18 cellular contexts compared by ENCODE assay signal in genomic region chr9:124569942-124570341, GRCh38.
"Had no signal": no experiment of that assay in that cellular context is flagged by ENCODE, and none has a peak within 500 bp of the region (broad histone marks: within the 10 kb centered on the region; RNA-seq: fewer than 3 reads in every experiment).

No MANE protein-coding gene starts in this region.

- H3K4me2 ChIP-seq: hepatocyte had no signal

- ATAC-seq: activated CD8-positive, alpha-beta memory T cell treated with anti-CD3 and anti-CD28 coated beads, Interleukin-2, amount 10 ng/mL, durations not matched to agents 7 days and 5 days; esophagus mucosa; natural killer cell; right cardiac atrium had no signal

- H3K36me3 Mint-ChIP-seq: activated CD4-positive, alpha-beta memory T cell treated with anti-CD3 and anti-CD28 coated beads for 36 hours; activated CD8-positive, alpha-beta memory T cell treated with anti-CD3 and anti-CD28 coated beads, Interleukin-2, amount 10 ng/mL, durations not matched to agents 7 days and 5 days; activated naive CD4-positive, alpha-beta T cell treated with anti-CD3 and anti-CD28 coated beads, Interleukin-2, amount 10 ng/mL, durations not matched to agents 7 days and 5 days; natural killer cell had no signal

- H3K4me3 ChIP-seq: ascending aorta, dorsolateral prefrontal cortex, hepatocyte, left ventricle myocardium inferior, upper lobe of left lung had no signal

- H3K27ac ChIP-seq: ascending aorta, dorsolateral prefrontal cortex, hepatocyte, left ventricle myocardium inferior, upper lobe of left lung, VCaP had no signal

- H2AFZ ChIP-seq: hepatocyte had no signal

- H3K9me3 Mint-ChIP-seq: activated CD4-positive, alpha-beta memory T cell treated with anti-CD3 and anti-CD28 coated beads for 36 hours; activated naive CD4-positive, alpha-beta T cell treated with anti-CD3 and anti-CD28 coated beads, Interleukin-2, amount 10 ng/mL, durations not matched to agents 7 days and 5 days; natural killer cell had no signal

- H3K4me1 Mint-ChIP-seq: activated naive CD4-positive, alpha-beta T cell treated with anti-CD3 and anti-CD28 coated beads, Interleukin-2, amount 10 ng/mL, durations not matched to agents 7 days and 5 days; natural killer cell had no signal

- H3K9me3 ChIP-seq: ascending aorta, left ventricle myocardium inferior, upper lobe of left lung had no signal

- H3K27ac Mint-ChIP-seq: activated CD4-positive, alpha-beta memory T cell treated with anti-CD3 and anti-CD28 coated beads for 36 hours; activated CD8-positive, alpha-beta memory T cell treated with anti-CD3 and anti-CD28 coated beads, Interleukin-2, amount 10 ng/mL, durations not matched to agents 7 days and 5 days; activated naive CD4-positive, alpha-beta T cell treated with anti-CD3 and anti-CD28 coated beads, Interleukin-2, amount 10 ng/mL, durations not matched to agents 7 days and 5 days; natural killer cell had no signal

- H3K4me1 ChIP-seq: ascending aorta had no signal

- H3K27me3 ChIP-seq: ascending aorta, dorsolateral prefrontal cortex, hepatocyte, upper lobe of left lung had no signal

- FAIRE-seq: small intestine had no signal

- DNase-seq: activated CD4-positive, alpha-beta memory T cell treated with anti-CD3 and anti-CD28 coated beads for 36 hours; activated CD8-positive, alpha-beta memory T cell treated with anti-CD3 and anti-CD28 coated beads, Interleukin-2, amount 10 ng/mL, durations not matched to agents 7 days and 5 days; activated naive CD4-positive, alpha-beta T cell treated with anti-CD3 and anti-CD28 coated beads, Interleukin-2, amount 10 ng/mL, durations not matched to agents 7 days and 5 days; activated T-cell treated with anti-CD3 and anti-CD28 coated beads, Interleukin-2, amount 50 U/mL, for 1 hour; dorsolateral prefrontal cortex; left ventricle myocardium inferior; natural killer cell; occipital lobe; right cardiac atrium; small intestine; stimulated activated CD4-positive, alpha-beta T cell treated with anti-CD3 and anti-CD28 coated beads, Interleukin-4, amount 100 ng/mL, for 4 hours; stimulated activated CD8-positive, alpha-beta memory T cell treated with anti-CD3 and anti-CD28 coated beads, Interleukin-4, amount 100 ng/mL, for 48 hours; stimulated activated naive CD4-positive, alpha-beta T cell treated with Interleukin-2 at 50 U/mL for 16 hours; upper lobe of left lung had no signal

- H3K36me3 ChIP-seq: ascending aorta, left ventricle myocardium inferior, upper lobe of left lung had no signal

- H3K4me3 Mint-ChIP-seq: activated CD4-positive, alpha-beta memory T cell treated with anti-CD3 and anti-CD28 coated beads for 36 hours; activated CD8-positive, alpha-beta memory T cell treated with anti-CD3 and anti-CD28 coated beads, Interleukin-2, amount 10 ng/mL, durations not matched to agents 7 days and 5 days; activated naive CD4-positive, alpha-beta T cell treated with anti-CD3 and anti-CD28 coated beads, Interleukin-2, amount 10 ng/mL, durations not matched to agents 7 days and 5 days; natural killer cell had no signal
